Comparison of ENCODE assay signal across 15 cellular contexts in the genomic region with DNA sequence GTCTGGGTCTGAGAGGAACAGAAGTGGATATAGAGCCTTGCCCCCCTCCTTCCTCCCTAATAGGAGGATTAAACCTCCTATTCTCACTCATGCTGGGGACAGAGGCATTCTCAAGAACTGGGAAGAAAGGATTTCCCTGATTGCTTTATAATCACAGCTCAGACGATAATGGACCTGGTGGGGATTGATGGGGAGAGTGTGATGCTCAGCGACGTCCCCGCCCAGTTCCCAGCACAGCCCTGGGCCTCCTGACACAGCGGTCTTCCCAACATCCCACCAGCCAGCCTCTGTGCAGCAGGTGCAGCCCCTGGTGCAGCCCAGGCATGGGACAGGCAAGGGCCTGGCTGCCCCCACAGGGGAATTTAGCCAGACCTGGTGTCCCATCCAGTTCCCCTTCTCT. TPM values are rescaled to one million over a fixed set of nuclear protein-coding genes. Genes with fewer than 3 reads are reported as not detected.
DNase-seq lines count a peak whose midpoint lies in the region; ATAC-seq and TF ChIP-seq lines count a peak whose summit lies in the region.
"Had no signal": no experiment of that assay in that cellular context is flagged by ENCODE, and none has a peak within 500 bp of the region (broad histone marks: within the 10 kb centered on the region; RNA-seq: fewer than 3 reads in every experiment).

No MANE protein-coding gene starts in this region.

- H3K79me2 ChIP-seq in osteoblast (ENCODE audit: insufficient read depth, low read length): no peaks in the 10 kb centered on the region

- H2AFZ ChIP-seq in osteoblast (ENCODE audit: low read length): no peak overlapping the region

- no peak overlapping the region for H3K4me3 ChIP-seq in esophagus squamous epithelium
- H3K4me3 ChIP-seq in osteoblast (ENCODE audit: insufficient read depth, low read length): no peak overlapping the region

- ATAC-seq in GM18519 (IDR thresholded peaks at IDR 0.05; ENCODE audit: low FRiP score, unreplicated experiment): no peak

- CTCF ChIA-PET in RWPE1 (lab: Yijun Ruan, JAX): interaction anchor here (2.7 kb wide), 1 partner anchor 380 kb away, joined by 17 read pairs; a partner anchor contains a TSS

- H3K4me2 ChIP-seq in osteoblast (ENCODE audit: insufficient read depth, low read length): no peak overlapping the region

- POLR2A ChIA-PET in RWPE1 (lab: Yijun Ruan, JAX; ENCODE audit: low non-redundant PET): no interaction called here

- TF ChIP-seq CTCF in RWPE1 (conservative IDR thresholded peaks at IDR 0.05; ENCODE audit: low read depth) (no peak), esophagus squamous epithelium (IDR thresholded peaks at IDR 0.05) (no peak), osteoblast (IDR thresholded peaks at IDR 0.05; ENCODE audit: extremely low read depth, low read depth, low read length) (no peak)

- H3K36me3 ChIP-seq in esophagus squamous epithelium (peaks cover 4 to 43% (median 9%) of the 10 kb centered on the region in 3 donors), osteoblast (ENCODE audit: insufficient read depth, low read length) (no peaks in the 10 kb centered on the region)

- H4K20me1 ChIP-seq in osteoblast (ENCODE audit: insufficient read depth, low read length): no peaks in the 10 kb centered on the region

- WGBS in esophagus squamous epithelium, 2 donors: 60% methylated on average over 1 of the region's 5 CpGs; no CpG with 5 or more reads in 1 of the 2 donors

- intact Hi-C loops in esophagus squamous epithelium (cut with DNase I): loop anchor here (10.0 kb wide), 3 partner anchors 365 to 625 kb away; no protein-coding TSS in a partner anchor

- DNase-seq in NCI-H2227 (lab: John Stamatoyannopoulos, UW; ENCODE audit: unreplicated experiment): peak; percentile 78
- no peak for DNase-seq in RWPE1 (ENCODE audit: low spot score)
- no peak for DNase-seq in esophagus squamous epithelium (lab: John Stamatoyannopoulos, UW)
- peak; percentile 71 for DNase-seq in osteoblast (ENCODE audit: insufficient read length, low spot score, missing footprints)
- no peak for DNase-seq in NCI-H2107 (lab: John Stamatoyannopoulos, UW)
- DNase-seq in NCI-H774 (lab: John Stamatoyannopoulos, UW): no peak
- DNase-seq: C1 segment of cervical spinal cord; Calu3; CD4-positive, alpha-beta T cell; DMS153; GOT3; H9 had no signal

- H3K9me3 ChIP-seq in esophagus squamous epithelium: no peaks in the 10 kb centered on the region
- H3K9me3 ChIP-seq in osteoblast (ENCODE audit: low read depth, low read length): no peaks in the 10 kb centered on the region

- no peak for TF ChIP-seq POLR2A in esophagus squamous epithelium (IDR thresholded peaks at IDR 0.05)

- peaks cover 0 to 14% (median 0%) of the 10 kb centered on the region in 3 donors for H3K4me1 ChIP-seq in esophagus squamous epithelium
- no peaks in the 10 kb centered on the region for H3K4me1 ChIP-seq in osteoblast (ENCODE audit: insufficient read depth, low read length)

- H3K27ac ChIP-seq in RWPE1 (peak overlapping the region; percentile 98), esophagus squamous epithelium (peak overlapping the region in 3 of 4 donors; percentile 23 to 48 (median 40)), osteoblast (ENCODE audit: low read depth, low read length) (no peak overlapping the region)

- H3K27me3 ChIP-seq in esophagus squamous epithelium (peaks cover 0 to 28% (median 0%) of the 10 kb centered on the region in 4 donors), osteoblast (ENCODE audit: insufficient read depth, low read length) (peaks cover 43% of the 10 kb centered on the region)

RNA-seq across cellular contexts. Expression of a gene that starts 28.4 kb away (rescaled TPM):
- total RNA-seq in esophagus squamous epithelium (1,000 to 10,000 TPM in 1 of 4 donors, 100 to 1,000 TPM in 3; 691 to 1,472 (median 816) TPM), osteoblast (under 0.01 and 0.36 TPM in 2 replicates)
- total RNA-seq: B cell; CD4-positive, alpha-beta T cell; H9; HT1080 had no signal

Comparison
In these comparisons a context has a peak if more than half of its experiments do, and no peak if none do; other contexts are left out.
1. DNase-seq: peak in NCI-H2227 (single experiment) and osteoblast (single experiment); none in RWPE1 (single experiment), esophagus squamous epithelium (single experiment), NCI-H2107 (single experiment) and NCI-H774 (single experiment).
2. RNA of a gene that starts 28.4 kb away (total RNA-seq): 691 to 1,472 TPM in esophagus squamous epithelium; under 0.01 to 0.36 TPM in osteoblast; every median in the first group is over 100 times any median in the second.